22 cellular contexts compared by ENCODE assay signal in genomic region chr4:65624651-65625050, GRCh38. TPM values are rescaled to one million over a fixed set of nuclear protein-coding genes. Genes with fewer than 3 reads are reported as not detected.
"Had no signal": no experiment of that assay in that cellular context is flagged by ENCODE, and none has a peak within 500 bp of the region (broad histone marks: within the 10 kb centered on the region; RNA-seq: fewer than 3 reads in every experiment).

No MANE protein-coding gene starts in this region.

- DNase-seq: activated CD4-positive, alpha-beta T cell treated with anti-CD3 and anti-CD28 coated beads, Interleukin-2, amount 50 U/mL, for 4 hours; activated gamma-delta T cell treated with Interleukin-2 at 50 U/mL for 16 hours; activated T-cell treated with anti-CD3 and anti-CD28 coated beads for 4 hours; adrenal gland; gastrocnemius medialis; heart left ventricle; left ventricle myocardium inferior; mammary epithelial cell; midbrain; stimulated activated CD4-positive, alpha-beta T cell treated with anti-CD3 and anti-CD28 coated beads, Interleukin-4, amount 100 ng/mL, for 1 hour; stomach; T-helper 2 cell; trophoblast cell had no signal

- H3K27me3 ChIP-seq: adrenal gland, cardiac muscle cell, gastrocnemius medialis, heart left ventricle, right atrium auricular region, stomach had no signal

- H3K4me2 ChIP-seq: smooth muscle cell had no signal

- H3K27ac ChIP-seq: adrenal gland, cardiac muscle cell, epithelial cell of prostate, gastrocnemius medialis, heart left ventricle, left ventricle myocardium inferior, right atrium auricular region, stomach had no signal

- H3K4me3 ChIP-seq: adrenal gland, cardiac muscle cell, gastrocnemius medialis, heart left ventricle, left ventricle myocardium inferior, right atrium auricular region, smooth muscle cell, stomach had no signal

- H3K9me3 ChIP-seq: adrenal gland, gastrocnemius medialis, heart left ventricle, left ventricle myocardium inferior, right atrium auricular region, stomach had no signal

- H3K36me3 ChIP-seq: adrenal gland, cardiac muscle cell, gastrocnemius medialis, heart left ventricle, left ventricle myocardium inferior, right atrium auricular region, stomach had no signal

- ATAC-seq: activated naive CD4-positive, alpha-beta T cell treated with anti-CD3 and anti-CD28 coated beads, Interleukin-2, amount 50 U/mL, for 72 hours; gastrocnemius medialis; heart left ventricle; stimulated activated effector memory CD8-positive, alpha-beta T cell treated with anti-CD3 and anti-CD28 coated beads, Interleukin-12 subunit alpha, Interleukin-12 subunit beta, amount 100 ng/mL, for 72 hours had no signal

- H3K4me1 ChIP-seq: adrenal gland, gastrocnemius medialis, heart left ventricle, left ventricle myocardium inferior, right atrium auricular region, stomach had no signal

RNA-seq across cellular contexts. Expression of gene EPHA5, which starts 45.6 kb away (rescaled TPM):
- total RNA-seq: activated naive CD4-positive, alpha-beta T cell treated with anti-CD3 and anti-CD28 coated beads, Interleukin-2, amount 50 U/mL, for 72 hours; activated T-helper 1 cell treated with anti-CD3 and anti-CD28 coated beads, Interleukin-12 subunit alpha, Interleukin-12 subunit beta, Interleukin-2, Interleukin-4 antibody, amounts not matched to agents 30 ng/mL and 10 ng/mL and 1 ng/mL, durations not matched to agents 14 hours and 24 hours and 36 hours; dermis microvascular lymphatic vessel endothelial cell; gastrocnemius medialis; left ventricle myocardium inferior; mammary epithelial cell; progenitor cell of endocrine pancreas had no signal
- polyA plus RNA-seq: cardiac muscle cell, mammary epithelial cell, smooth muscle cell had no signal
